In genomic region chr7:132767378-132767777, GRCh38 we compare ENCODE assay signal across 1 cellular context.
TF ChIP-seq lines count a peak whose summit lies in the region.

No MANE protein-coding gene starts in this region.

TF ChIP-seq in A549, 52 proteins besides CTCF, POLR2A, EP300 and RAD21 (continued from another document):
- TF ChIP-seq USF2 (IDR thresholded peaks at IDR 0.05) (no peak), E2F6 (IDR thresholded peaks at IDR 0.05; ENCODE audit: borderline replicate concordance, low read depth) (no peak), ZSCAN20 (CRISPR knock-in tag; IDR thresholded peaks at IDR 0.05) (no peak), BHLHE40 (IDR thresholded peaks at IDR 0.05; ENCODE audit: low read depth, low read length) (no peak), RNF2 (IDR thresholded peaks at IDR 0.05; ENCODE audit: borderline replicate concordance, low read depth) (no peak), MAFK (IDR thresholded peaks at IDR 0.05; ENCODE audit: partially characterized antibody) (no peak), FOSL2 (IDR thresholded peaks at IDR 0.05) (no peak), FOSL2 (CRISPR knock-in tag; IDR thresholded peaks at IDR 0.05) (no peak), KDM5A (IDR thresholded peaks at IDR 0.05) (no peak), RARB (CRISPR knock-in tag; IDR thresholded peaks at IDR 0.05) (no peak)
